10 cellular contexts compared by ENCODE assay signal in genomic region chr3:23760871-23761373, GRCh38. TPM values are rescaled to one million over a fixed set of nuclear protein-coding genes. Genes with fewer than 3 reads are reported as not detected.
DNase-seq lines count a peak whose midpoint lies in the region; ATAC-seq and TF ChIP-seq lines count a peak whose summit lies in the region.
"Had no signal": no experiment of that assay in that cellular context is flagged by ENCODE, and none has a peak within 500 bp of the region (broad histone marks: within the 10 kb centered on the region; RNA-seq: fewer than 3 reads in every experiment).

No MANE protein-coding gene starts in this region.

- peak overlapping the region in 1 of 2 donors; percentile 48 for H3K4me3 Mint-ChIP-seq in stimulated activated naive CD8-positive, alpha-beta T cell treated with anti-CD3 and anti-CD28 coated beads, Interleukin-15, amount 100 ng/mL, for 72 hours
- H3K4me3 Mint-ChIP-seq: brain had no signal

- no peaks in the 10 kb centered on the region for H3K27me3 ChIP-seq in WERI-Rb-1 (ENCODE audit: insufficient read depth, low read depth, severe bottlenecking)

- peak; percentile 28 for DNase-seq in stimulated activated CD4-positive, alpha-beta T cell treated with anti-CD3 and anti-CD28 coated beads, Interleukin-1b, Interleukin-23, amount 100 ng/mL, for 48 hours
- DNase-seq in stimulated activated CD4-positive, alpha-beta T cell treated with anti-CD3 and anti-CD28 coated beads, Interleukin-15, amount 100 ng/mL, for 24 hours, result no peak
- DNase-seq in NB4 (ENCODE audit: low read depth), result peak; percentile 81
- DNase-seq in stimulated activated naive CD8-positive, alpha-beta T cell treated with anti-CD3 and anti-CD28 coated beads, Interleukin-15, amount 100 ng/mL, for 72 hours, result peak; percentile 25 to 61
- no peak for DNase-seq in omental fat pad (ENCODE audit: low spot score)
- no peak for DNase-seq in D341Med (ENCODE audit: low spot score)
- DNase-seq in WERI-Rb-1, result no peak
- DNase-seq: nucleus accumbens had no signal

- no peak for TF ChIP-seq CTCF in NB4 (IDR thresholded peaks at IDR 0.05; ENCODE audit: low read depth, low read length)
- TF ChIP-seq CTCF in omental fat pad (IDR thresholded peaks at IDR 0.05), result no peak
- TF ChIP-seq CTCF in WERI-Rb-1 (IDR thresholded peaks at IDR 0.05; ENCODE audit: low read depth, low read length), result no peak

- peaks cover 3% of the 10 kb centered on the region for H3K9me3 ChIP-seq in WERI-Rb-1 (ENCODE audit: severe bottlenecking)

- H3K4me3 ChIP-seq in NB4 (ENCODE audit: low read depth, low read length) (no peak overlapping the region), WERI-Rb-1 (ENCODE audit: low read depth, low read length) (no peak overlapping the region)

- H3K27ac ChIP-seq in WERI-Rb-1, result no peak overlapping the region

- ATAC-seq in HG02763 (IDR thresholded peaks at IDR 0.05; ENCODE audit: unreplicated experiment), result peak; percentile 51
- ATAC-seq in stimulated activated naive CD8-positive, alpha-beta T cell treated with anti-CD3 and anti-CD28 coated beads, Interleukin-15, amount 100 ng/mL, for 72 hours, result peak; percentile 86
- ATAC-seq in omental fat pad (ENCODE audit: low FRiP score), result no peak

- no peak for TF ChIP-seq POLR2A in NB4 (IDR thresholded peaks at IDR 0.05; ENCODE audit: extremely low read depth, insufficient read length)

- no peaks in the 10 kb centered on the region for H3K9me3 Mint-ChIP-seq in stimulated activated naive CD8-positive, alpha-beta T cell treated with anti-CD3 and anti-CD28 coated beads, Interleukin-15, amount 100 ng/mL, for 72 hours

- peaks cover 5% of the 10 kb centered on the region for H3K27me3 Mint-ChIP-seq in stimulated activated naive CD8-positive, alpha-beta T cell treated with anti-CD3 and anti-CD28 coated beads, Interleukin-15, amount 100 ng/mL, for 72 hours

- H3K27ac Mint-ChIP-seq in stimulated activated naive CD8-positive, alpha-beta T cell treated with anti-CD3 and anti-CD28 coated beads, Interleukin-15, amount 100 ng/mL, for 72 hours, result peak overlapping the region in 1 of 2 donors; percentile 90

- H3K36me3 ChIP-seq in WERI-Rb-1, result no peaks in the 10 kb centered on the region

- H3K4me1 Mint-ChIP-seq in stimulated activated naive CD8-positive, alpha-beta T cell treated with anti-CD3 and anti-CD28 coated beads, Interleukin-15, amount 100 ng/mL, for 72 hours, result peaks cover 33% of the 10 kb centered on the region

RNA-seq across cellular contexts. Expression of gene UBE2E1, which starts 44.8 kb away (rescaled TPM):
- total RNA-seq in omental fat pad, result 100 to 1,000 TPM in 1 of 4 donors, 10 to 100 TPM in 3; 72.8 to 114 (median 85.6) TPM

Comparison
In these comparisons a context has a peak if more than half of its experiments do, and no peak if none do; other contexts are left out.
1. DNase-seq: peak in stimulated activated CD4-positive, alpha-beta T cell treated with anti-CD3 and anti-CD28 coated beads, Interleukin-1b, Interleukin-23, amount 100 ng/mL, for 48 hours (single experiment), NB4 (single experiment) and stimulated activated naive CD8-positive, alpha-beta T cell treated with anti-CD3 and anti-CD28 coated beads, Interleukin-15, amount 100 ng/mL, for 72 hours (2 of 2); none in stimulated activated CD4-positive, alpha-beta T cell treated with anti-CD3 and anti-CD28 coated beads, Interleukin-15, amount 100 ng/mL, for 24 hours (single experiment), omental fat pad (single experiment), D341Med (single experiment) and WERI-Rb-1 (single experiment).